Comparison of ENCODE assay signal across 8 cellular contexts in genomic region chr17:49995055-49995738, GRCh38. TPM values are rescaled to one million over a fixed set of nuclear protein-coding genes. Genes with fewer than 3 reads are reported as not detected.
DNase-seq lines count a peak whose midpoint lies in the region; ATAC-seq lines count a peak whose summit lies in the region.

DLX3 (minus strand) TSS chr17:49995224; CDS start chr17:49994998, 226 bp downstream.

- ATAC-seq in activated naive CD8-positive, alpha-beta T cell treated with anti-CD3 and anti-CD28 coated beads, Interleukin-2, amount 50 U/mL, for 24 hours, result peak; percentile 26
- ATAC-seq in left ventricle myocardium superior (peak; percentile 69), GM19023 (IDR thresholded peaks at IDR 0.05; ENCODE audit: unreplicated experiment) (no peak)

- intact Hi-C loops in left ventricle myocardium superior (cut with micrococcal nuclease), result loop anchor here (5.0 kb wide), 2 partner anchors 118 to 133 kb away; no protein-coding TSS in a partner anchor

- H3K9me3 Mint-ChIP-seq in activated naive CD8-positive, alpha-beta T cell treated with anti-CD3 and anti-CD28 coated beads, Interleukin-2, amount 50 U/mL, for 24 hours, result no peaks in the 10 kb centered on the region

- H3K27ac Mint-ChIP-seq in activated naive CD8-positive, alpha-beta T cell treated with anti-CD3 and anti-CD28 coated beads, Interleukin-2, amount 50 U/mL, for 24 hours, result peak within 1 kb of the TSS; percentile 37

- peaks cover 20% of the 10 kb centered on the region for H3K4me1 Mint-ChIP-seq in activated naive CD8-positive, alpha-beta T cell treated with anti-CD3 and anti-CD28 coated beads, Interleukin-2, amount 50 U/mL, for 24 hours

- H3K36me3 Mint-ChIP-seq in activated naive CD8-positive, alpha-beta T cell treated with anti-CD3 and anti-CD28 coated beads, Interleukin-2, amount 50 U/mL, for 24 hours (ENCODE audit: low read depth), result no peaks in the 10 kb centered on the region

- peak; percentile 34 for DNase-seq in activated naive CD4-positive, alpha-beta T cell treated with Interleukin-2 at 50 U/mL for 16 hours
- no peak for DNase-seq in activated naive CD4-positive, alpha-beta T cell (lab: John Stamatoyannopoulos, UW)
- DNase-seq in NCI-H345 (lab: John Stamatoyannopoulos, UW) (peak; percentile 64), left ventricle myocardium superior (peak; percentile 82), retina (peak; percentile 89)
- peak; percentile 40 for DNase-seq in activated naive CD8-positive, alpha-beta T cell treated with anti-CD3 and anti-CD28 coated beads, Interleukin-2, amount 50 U/mL, for 24 hours
- DNase-seq in activated CD4-positive, CD25-positive, alpha-beta regulatory T cell treated with anti-CD3 and anti-CD28 coated beads, Interleukin-2, amount 50 U/mL, for 72 hours, result no peak

- peak within 1 kb of the TSS; percentile 78 for H3K4me3 Mint-ChIP-seq in activated naive CD8-positive, alpha-beta T cell treated with anti-CD3 and anti-CD28 coated beads, Interleukin-2, amount 50 U/mL, for 24 hours

- peaks cover 62% of the 10 kb centered on the region for H3K27me3 Mint-ChIP-seq in activated naive CD8-positive, alpha-beta T cell treated with anti-CD3 and anti-CD28 coated beads, Interleukin-2, amount 50 U/mL, for 24 hours

RNA-seq across cellular contexts. Expression of gene DLX3, which starts in this region (rescaled TPM):
- not detected for total RNA-seq in left ventricle myocardium superior

Comparison
In these comparisons a context has a peak if more than half of its experiments do, and no peak if none do; other contexts are left out.
1. DNase-seq: peak in activated naive CD4-positive, alpha-beta T cell treated with Interleukin-2 at 50 U/mL for 16 hours (single experiment), NCI-H345 (single experiment), activated naive CD8-positive, alpha-beta T cell treated with anti-CD3 and anti-CD28 coated beads, Interleukin-2, amount 50 U/mL, for 24 hours (single experiment) and retina (single experiment); none in activated naive CD4-positive, alpha-beta T cell (0 of 4) and activated CD4-positive, CD25-positive, alpha-beta regulatory T cell treated with anti-CD3 and anti-CD28 coated beads, Interleukin-2, amount 50 U/mL, for 72 hours (single experiment).
2. Peak in DNase-seq and ATAC-seq in left ventricle myocardium superior; RNA of the gene not detected or under 1 TPM.